8 cellular contexts compared by ENCODE assay signal in genomic region chr7:41943098-41943577, GRCh38.
A peak's percentile ranks its signal among the peaks of the same experiment; 100 is the strongest.
DNase-seq lines count a peak whose midpoint lies in the region; ATAC-seq and TF ChIP-seq lines count a peak whose summit lies in the region.

No MANE protein-coding gene starts in this region.

- H3K36me3 ChIP-seq in BJ (ENCODE audit: control insufficient read depth, insufficient read depth, low read length): no peaks in the 10 kb centered on the region
- no peaks in the 10 kb centered on the region for H3K36me3 ChIP-seq in mesenchymal stem cell (ENCODE audit: control insufficient read depth in 1 of 2, insufficient read depth in 2 of 2, low read depth in 1 of 2, low read length in 2 of 2)

- H3K4me2 ChIP-seq in mesenchymal stem cell (ENCODE audit: low read length, poor library complexity, severe bottlenecking): peak overlapping the region; percentile 15

- H3K27ac Mint-ChIP-seq in activated CD4-positive, alpha-beta memory T cell treated with anti-CD3 and anti-CD28 coated beads, Interleukin-2, amount 10 ng/mL, durations not matched to agents 7 days and 5 days: no peak overlapping the region

- peaks cover 18% of the 10 kb centered on the region for H3K27me3 Mint-ChIP-seq in activated CD4-positive, alpha-beta memory T cell treated with anti-CD3 and anti-CD28 coated beads, Interleukin-2, amount 10 ng/mL, durations not matched to agents 7 days and 5 days

- CTCF ChIA-PET in BJ (lab: Yijun Ruan, JAX): interaction anchor here (0.6 to 8.5 kb wide), 49 partner anchors 8 to 1263 kb away, joined by 3 to 93 read pairs (median 4); partner anchors contain the start of genes MRPL32 and PSMA2
- CTCF ChIA-PET in activated CD4-positive, alpha-beta memory T cell treated with anti-CD3 and anti-CD28 coated beads, Interleukin-2, amount 10 ng/mL, durations not matched to agents 7 days and 5 days (lab: Charles Lee): interaction anchor here (0.7 to 1.6 kb wide), 13 partner anchors 9 to 987 kb away, joined by 3 to 7 read pairs (median 3); no protein-coding TSS in a partner anchor

- H3K27me3 ChIP-seq in BJ (ENCODE audit: control insufficient read depth, insufficient read depth, low read length) (no peaks in the 10 kb centered on the region), mesenchymal stem cell (ENCODE audit: control insufficient read depth in 1 of 2, insufficient read depth in 1 of 2, low read length in 2 of 2) (no peaks in the 10 kb centered on the region)

- H3K23ac ChIP-seq in mesenchymal stem cell (ENCODE audit: low read length in 2 of 2): no peak overlapping the region

- H3K36me3 Mint-ChIP-seq in activated CD4-positive, alpha-beta memory T cell treated with anti-CD3 and anti-CD28 coated beads, Interleukin-2, amount 10 ng/mL, durations not matched to agents 7 days and 5 days (ENCODE audit: low read depth): no peaks in the 10 kb centered on the region

- no peaks in the 10 kb centered on the region for H3K9me3 ChIP-seq in mesenchymal stem cell (ENCODE audit: control insufficient read depth, low read length)

- ATAC-seq in HG03196 (IDR thresholded peaks at IDR 0.05; ENCODE audit: unreplicated experiment): peak; percentile 92

- H3K79me1 ChIP-seq in mesenchymal stem cell (replicated peaks; ENCODE audit: low read length, poor library complexity, severe bottlenecking): no peaks in the 10 kb centered on the region

- H3K4me3 Mint-ChIP-seq in activated CD4-positive, alpha-beta memory T cell treated with anti-CD3 and anti-CD28 coated beads, Interleukin-2, amount 10 ng/mL, durations not matched to agents 7 days and 5 days: no peak overlapping the region

- peak overlapping the region in 1 of 2 experiments; percentile 37 for H2BK12ac ChIP-seq in mesenchymal stem cell (ENCODE audit: low read length in 2 of 2)

- H3K9ac ChIP-seq in mesenchymal stem cell (ENCODE audit: low read length): peak overlapping the region; percentile 61

- H3K4me1 Mint-ChIP-seq in activated CD4-positive, alpha-beta memory T cell treated with anti-CD3 and anti-CD28 coated beads, Interleukin-2, amount 10 ng/mL, durations not matched to agents 7 days and 5 days: peaks cover 2% of the 10 kb centered on the region

- no peak overlapping the region for H3K14ac ChIP-seq in mesenchymal stem cell (ENCODE audit: low read length in 2 of 2)

- no peak overlapping the region for H3K27ac ChIP-seq in mesenchymal stem cell (ENCODE audit: low read length, poor library complexity, severe bottlenecking)

- no peak overlapping the region for H2AFZ ChIP-seq in mesenchymal stem cell (ENCODE audit: low read depth, low read length)

- no peak overlapping the region for H2AK5ac ChIP-seq in mesenchymal stem cell (ENCODE audit: low read length, severe bottlenecking)

- H4K91ac ChIP-seq in mesenchymal stem cell (ENCODE audit: low read length): no peak overlapping the region

- no peak overlapping the region for H3K18ac ChIP-seq in mesenchymal stem cell (ENCODE audit: low read depth in 1 of 2, low read length in 2 of 2)

- H3K4me3 ChIP-seq in BJ (ENCODE audit: low read depth, low read length): no peak overlapping the region
- peak overlapping the region in 1 of 2 experiments; percentile 58 for H3K4me3 ChIP-seq in mesenchymal stem cell (ENCODE audit: insufficient read depth in 1 of 2, low read depth in 1 of 2, low read length in 2 of 2)

- H3K4me1 ChIP-seq in mesenchymal stem cell (ENCODE audit: control insufficient read depth, insufficient read depth, low read depth, low read length): peaks cover 10% of the 10 kb centered on the region

- no peak overlapping the region for H2BK5ac ChIP-seq in mesenchymal stem cell (ENCODE audit: low read depth, low read length, poor library complexity, severe bottlenecking)

- peak overlapping the region; percentile 35 for H4K8ac ChIP-seq in mesenchymal stem cell (ENCODE audit: low read length)

- H3K9me3 Mint-ChIP-seq in activated CD4-positive, alpha-beta memory T cell treated with anti-CD3 and anti-CD28 coated beads, Interleukin-2, amount 10 ng/mL, durations not matched to agents 7 days and 5 days: no peaks in the 10 kb centered on the region

- POLR2A ChIA-PET in BJ (lab: Charles Lee): no interaction called here
- POLR2A ChIA-PET in activated CD4-positive, alpha-beta memory T cell treated with anti-CD3 and anti-CD28 coated beads, Interleukin-2, amount 10 ng/mL, durations not matched to agents 7 days and 5 days (lab: Charles Lee): no interaction called here

- no peak for DNase-seq in BJ (ENCODE audit: low read depth)
- DNase-seq in GM19238 (ENCODE audit: insufficient read length, low spot score): peak; percentile 58
- DNase-seq in NCI-H526 treated with DMSO at 0.1 percent for 48 hours (lab: John Stamatoyannopoulos, UW): peak; percentile 4
- peak; percentile 72 for DNase-seq in activated CD4-positive, alpha-beta memory T cell treated with anti-CD3 and anti-CD28 coated beads, Interleukin-2, amount 10 ng/mL, durations not matched to agents 7 days and 5 days
- peak; percentile 17 for DNase-seq in effector CD8-positive, alpha-beta T cell (lab: John Stamatoyannopoulos, UW)
- DNase-seq in mesenchymal stem cell: peak; percentile 81
- peak; percentile 28 for DNase-seq in stimulated activated CD8-positive, alpha-beta memory T cell treated with anti-CD3 and anti-CD28 coated beads, Interleukin-12 subunit alpha, Interleukin-12 subunit beta, amount 100 ng/mL, for 4 hours (ENCODE audit: low read depth)

- H2BK120ac ChIP-seq in mesenchymal stem cell (ENCODE audit: low read depth, low read length): no peak overlapping the region

- 2% methylated on average over 16 of the region's 16 CpGs for WGBS in mesenchymal stem cell

- H3K4ac ChIP-seq in mesenchymal stem cell (ENCODE audit: low read depth in 1 of 2, low read length in 2 of 2): no peak overlapping the region

- no peak overlapping the region for H2BK15ac ChIP-seq in mesenchymal stem cell (ENCODE audit: low read depth, poor library complexity, severe bottlenecking)

- TF ChIP-seq CTCF in BJ (IDR thresholded peaks at IDR 0.05; ENCODE audit: insufficient read depth, low read depth, low read length): peak; percentile 97
